Comparison of ENCODE assay signal across 32 cellular contexts in genomic region chr20:41748756-41749582, GRCh38.
"Had no signal": no experiment of that assay in that cellular context is flagged by ENCODE, and none has a peak within 500 bp of the region (broad histone marks: within the 10 kb centered on the region; RNA-seq: fewer than 3 reads in every experiment).

No MANE protein-coding gene starts in this region.

- H3K9me3 ChIP-seq: colonic mucosa, left lung, mucosa of descending colon, pancreas, right lobe of liver, suprapubic skin, transverse colon, upper lobe of right lung, uterus had no signal

- H3K4me1 Mint-ChIP-seq: endodermal cell; mesothelial cell of epicardium; naive B cell; stimulated activated naive CD8-positive, alpha-beta T cell treated with anti-CD3 and anti-CD28 coated beads, Interleukin-15, amount 100 ng/mL, for 72 hours had no signal

- H3K4me3 ChIP-seq: colonic mucosa, gastroesophageal sphincter, heart right ventricle, left lung, mucosa of descending colon, pancreas, right lobe of liver, suprapubic skin, transverse colon, upper lobe of right lung, uterus had no signal

- H3K4me3 Mint-ChIP-seq: dendritic cell treated with granulocyte-macrophage colony-stimulating factor and Interleukin-4, amounts not matched to agents 40 ng/mL and 50 ng/mL, for 4 days; endodermal cell; mesothelial cell of epicardium; naive B cell; natural killer cell treated with Interleukin-12 subunit alpha and Interleukin-12 subunit beta and Interleukin-15 and Interleukin-18, amount 100 ng/mL, for 72 hours; stimulated activated naive CD8-positive, alpha-beta T cell treated with anti-CD3 and anti-CD28 coated beads, Interleukin-15, amount 100 ng/mL, for 72 hours had no signal

- H3K36me3 Mint-ChIP-seq: mesothelial cell of epicardium; naive B cell; natural killer cell treated with Interleukin-12 subunit alpha and Interleukin-12 subunit beta and Interleukin-15 and Interleukin-18, amount 100 ng/mL, for 72 hours had no signal

- H3K4me1 ChIP-seq: colonic mucosa, foreskin keratinocyte, gastroesophageal sphincter, heart right ventricle, left lung, pancreas, right lobe of liver, suprapubic skin, transverse colon, upper lobe of right lung, uterus had no signal

- H3K9me3 Mint-ChIP-seq: dendritic cell treated with granulocyte-macrophage colony-stimulating factor and Interleukin-4, amounts not matched to agents 40 ng/mL and 50 ng/mL, for 4 days; endodermal cell; natural killer cell treated with Interleukin-12 subunit alpha and Interleukin-12 subunit beta and Interleukin-15 and Interleukin-18, amount 100 ng/mL, for 72 hours; stimulated activated naive CD8-positive, alpha-beta T cell treated with anti-CD3 and anti-CD28 coated beads, Interleukin-15, amount 100 ng/mL, for 72 hours had no signal

- H3K27ac ChIP-seq: colonic mucosa, epithelial cell of prostate, foreskin keratinocyte, gastroesophageal sphincter, heart right ventricle, left lung, pancreas, right lobe of liver, suprapubic skin, transverse colon, upper lobe of right lung, uterus had no signal

- H3K27ac Mint-ChIP-seq: dendritic cell treated with granulocyte-macrophage colony-stimulating factor and Interleukin-4, amounts not matched to agents 40 ng/mL and 50 ng/mL, for 4 days; endodermal cell; mesothelial cell of epicardium; natural killer cell treated with Interleukin-12 subunit alpha and Interleukin-12 subunit beta and Interleukin-15 and Interleukin-18, amount 100 ng/mL, for 72 hours; progenitor cell of endocrine pancreas; stimulated activated naive CD8-positive, alpha-beta T cell treated with anti-CD3 and anti-CD28 coated beads, Interleukin-15, amount 100 ng/mL, for 72 hours had no signal

- FAIRE-seq: islet of Langerhans, pancreas, small intestine had no signal

- DNase-seq: colonic mucosa; effector CD8-positive, alpha-beta T cell; foreskin keratinocyte; glutamatergic neuron; heart right ventricle; hippocampal formation; left cardiac atrium; left lung; mesenchymal stem cell; mucosa of descending colon; naive B cell; occipital lobe; pancreas; right lobe of liver; small intestine; stimulated activated CD4-positive, alpha-beta T cell treated with anti-CD3 and anti-CD28 coated beads, Interleukin-15, amount 100 ng/mL, for 24 hours; stimulated activated CD4-positive, alpha-beta T cell treated with anti-CD3 and anti-CD28 coated beads, Interleukin-2, amount 100 ng/mL, for 48 hours; stimulated activated naive CD4-positive, alpha-beta T cell; stimulated activated naive CD8-positive, alpha-beta T cell treated with anti-CD3 and anti-CD28 coated beads, Interleukin-15, amount 100 ng/mL, for 72 hours; transverse colon; upper lobe of right lung; uterus had no signal

- ATAC-seq: esophagus mucosa; foreskin keratinocyte; gastroesophageal sphincter; heart right ventricle; left cardiac atrium; left lung; mucosa of descending colon; pancreas; stimulated activated naive CD8-positive, alpha-beta T cell treated with anti-CD3 and anti-CD28 coated beads, Interleukin-15, amount 100 ng/mL, for 72 hours had no signal

- H3K36me3 ChIP-seq: colonic mucosa, gastroesophageal sphincter, heart right ventricle, left lung, pancreas, right lobe of liver, suprapubic skin, transverse colon, upper lobe of right lung, uterus had no signal

- H3K27me3 ChIP-seq: colonic mucosa, foreskin keratinocyte, right lobe of liver, transverse colon, upper lobe of right lung, uterus had no signal
